In genomic region chr5:35857606-35858205, GRCh38 we compare ENCODE assay signal across 9 cellular contexts. TPM values are rescaled to one million over a fixed set of nuclear protein-coding genes. Genes with fewer than 3 reads are reported as not detected.
DNase-seq lines count a peak whose midpoint lies in the region; ATAC-seq and TF ChIP-seq lines count a peak whose summit lies in the region.
"Had no signal": no experiment of that assay in that cellular context is flagged by ENCODE, and none has a peak within 500 bp of the region (broad histone marks: within the 10 kb centered on the region; RNA-seq: fewer than 3 reads in every experiment).

No MANE protein-coding gene starts in this region.

- POLR2A ChIA-PET in RWPE1 (lab: Yijun Ruan, JAX; ENCODE audit: low non-redundant PET), result no interaction called here

- DNase-seq in GM23248 (peak; percentile 89), RWPE1 (ENCODE audit: low spot score) (peak; percentile 87), epithelial cell of prostate (ENCODE audit: low read depth, low spot score) (peak; percentile 40), spleen (no peak), superior temporal gyrus (ENCODE audit: extremely low spot score) (no peak), GF-D8 (lab: John Stamatoyannopoulos, UW) (no peak)
- DNase-seq: stimulated activated naive CD4-positive, alpha-beta T cell treated with Interleukin-2 at 50 U/mL for 16 hours had no signal

- no peak overlapping the region for H2AFZ ChIP-seq in GM23248

- no peaks in the 10 kb centered on the region for H3K9me3 ChIP-seq in GM23248 (ENCODE audit: low read depth)
- H3K9me3 ChIP-seq in spleen, result no peaks in the 10 kb centered on the region

- H3K4me3 ChIP-seq in GM23248 (peak overlapping the region; percentile 55), spleen (peak overlapping the region; percentile 7 to 66 (median 30))

- no peaks in the 10 kb centered on the region for H4K20me1 ChIP-seq in GM23248 (ENCODE audit: insufficient read depth)

- H3K27me3 ChIP-seq in GM23248 (replicated peaks; ENCODE audit: insufficient read depth) (no peaks in the 10 kb centered on the region), spleen (replicated peaks in 1 of 7) (no peaks in the 10 kb centered on the region)

- H3K4me1 ChIP-seq in GM23248 (ENCODE audit: insufficient read depth), result peaks cover 75% of the 10 kb centered on the region
- peaks cover 0 to 31% (median 11%) of the 10 kb centered on the region in 6 donors for H3K4me1 ChIP-seq in spleen

- in situ Hi-C loops in GM23248 (cut with MboI), result no loop called here

- H3K9me2 ChIP-seq in GM23248 (ENCODE audit: insufficient read depth), result no peaks in the 10 kb centered on the region

- H3K4me2 ChIP-seq in GM23248 (ENCODE audit: unreplicated experiment), result peak overlapping the region; percentile 63

- H3K9ac ChIP-seq in GM23248, result peak overlapping the region; percentile 39

- CTCF ChIA-PET in RWPE1 (lab: Yijun Ruan, JAX), result interaction anchor here (0.6 to 0.9 kb wide), 2 partner anchors 69 to 80 kb away, joined by 3 read pairs; no protein-coding TSS in a partner anchor

- no peak for TF ChIP-seq CTCF in RWPE1 (conservative IDR thresholded peaks at IDR 0.05; ENCODE audit: low read depth)
- TF ChIP-seq CTCF in spleen (IDR thresholded peaks at IDR 0.05 in 8 of 11, conservative IDR thresholded peaks at IDR 0.05 in 3 of 11), result no peak

- ATAC-seq in GM21367 (IDR thresholded peaks at IDR 0.05; ENCODE audit: unreplicated experiment), result no peak

- no peak for TF ChIP-seq POLR2A in spleen (IDR thresholded peaks at IDR 0.05)

- 0 to 1% methylated on average over 2 of the region's 2 CpGs for WGBS in GM23248 (ENCODE audit: low coverage in 1 of 2, low lambda C conversion rate in 2 of 2, missing lambda C conversion rate in 2 of 2), 2 experiments
- WGBS in spleen, 5 donors, result 46 to 75% (median 59%) methylated on average over 2 of the region's 2 CpGs

- intact Hi-C loops in spleen (cut with DNase I; ENCODE audit: low total_unique reads), result no loop called here

- H3F3A ChIP-seq in GM23248 (ENCODE audit: insufficient read depth), result peaks cover 65% of the 10 kb centered on the region

- no peaks in the 10 kb centered on the region for H3K79me2 ChIP-seq in GM23248 (ENCODE audit: insufficient read depth)

- H3K36me3 ChIP-seq in GM23248 (ENCODE audit: low read depth) (no peaks in the 10 kb centered on the region), spleen (peaks cover 0 to 10% (median 0%) of the 10 kb centered on the region in 6 donors)

- H3K27ac ChIP-seq in GM23248 (peak overlapping the region; percentile 54), RWPE1 (no peak overlapping the region), epithelial cell of prostate (peak overlapping the region; percentile 58), spleen (peak overlapping the region; percentile 10 to 90 (median 65))

RNA-seq across cellular contexts. Expression of gene IL7R, which starts 1.0 kb away (rescaled TPM):
- 12.6 and 16.9 TPM in 2 replicates for total RNA-seq in GM23248 (2014; rRNA removed; shearing (Covaris generic))
- 10.9 and 13.9 TPM in 2 replicates for polyA plus RNA-seq in GM23248 (2016; fragmentation: Nextera tagmentation; extraction: Ambion mirVana)
- 100 to 1,000 TPM in 4 of 7 donors, 10 to 100 TPM in 3; 82.3 to 280 (median 130) TPM for total RNA-seq in spleen
- polyA plus RNA-seq in spleen, result 10 to 100 TPM; 13.5 to 21.8 (median 16.3) TPM
- polyA plus RNA-seq: neural cell had no signal

Comparison
In these comparisons a context has a peak if more than half of its experiments do, and no peak if none do; other contexts are left out.
1. DNase-seq: peak in GM23248 (single experiment), RWPE1 (single experiment) and epithelial cell of prostate (single experiment); none in spleen (single experiment), superior temporal gyrus (single experiment) and GF-D8 (single experiment).